21 cellular contexts compared by ENCODE assay signal in genomic region chr19:39829702-39830275, GRCh38. TPM values are rescaled to one million over a fixed set of nuclear protein-coding genes. Genes with fewer than 3 reads are reported as not detected.
"Had no signal": no experiment of that assay in that cellular context is flagged by ENCODE, and none has a peak within 500 bp of the region (broad histone marks: within the 10 kb centered on the region; RNA-seq: fewer than 3 reads in every experiment).

No MANE protein-coding gene starts in this region.

- H3K27ac Mint-ChIP-seq: activated naive CD4-positive, alpha-beta T cell treated with anti-CD3 and anti-CD28 coated beads, Interleukin-2, amount 50 U/mL, for 24 hours; activated T-helper 2 cell treated with anti-CD3 and anti-CD28 coated beads, Interferon-gamma antibody, Interleukin-2, Interleukin-4, amounts not matched to agents 10 μg/mL and 5 μg/mL and 100 μg/mL, durations not matched to agents 14 hours and 24 hours and 36 hours; dendritic cell treated with granulocyte-macrophage colony-stimulating factor and Interleukin-4, amounts not matched to agents 40 ng/mL and 50 ng/mL, for 4 days had no signal

- H3K27me3 Mint-ChIP-seq: activated naive CD4-positive, alpha-beta T cell treated with anti-CD3 and anti-CD28 coated beads, Interleukin-2, amount 50 U/mL, for 24 hours; dendritic cell treated with granulocyte-macrophage colony-stimulating factor and Interleukin-4, amounts not matched to agents 40 ng/mL and 50 ng/mL, for 4 days; effector memory CD8-positive, alpha-beta T cell; naive thymus-derived CD4-positive, alpha-beta T cell had no signal

- H3K27ac ChIP-seq: brain microvascular endothelial cell, epithelial cell of prostate, hepatocyte, tibial artery had no signal

- H3K4me3 ChIP-seq: hepatocyte, smooth muscle cell, tibial artery had no signal

- DNase-seq: activated CD4-positive, CD25-positive, alpha-beta regulatory T cell treated with anti-CD3 and anti-CD28 coated beads, Interleukin-2, amount 50 U/mL, for 72 hours; activated T-cell treated with anti-CD3 and anti-CD28 coated beads for 4 hours; amniotic stem cell; brain microvascular endothelial cell; cerebellar nuclear complex; effector memory CD8-positive, alpha-beta T cell; midbrain; naive thymus-derived CD4-positive, alpha-beta T cell; T-helper 9 cell; tibial artery had no signal

- H3K9me3 Mint-ChIP-seq: activated naive CD4-positive, alpha-beta T cell treated with anti-CD3 and anti-CD28 coated beads, Interleukin-2, amount 50 U/mL, for 24 hours; activated T-helper 2 cell treated with anti-CD3 and anti-CD28 coated beads, Interferon-gamma antibody, Interleukin-2, Interleukin-4, amounts not matched to agents 10 μg/mL and 5 μg/mL and 100 μg/mL, durations not matched to agents 14 hours and 24 hours and 36 hours; dendritic cell treated with granulocyte-macrophage colony-stimulating factor and Interleukin-4, amounts not matched to agents 40 ng/mL and 50 ng/mL, for 4 days; effector memory CD8-positive, alpha-beta T cell had no signal

- H3K4me3 Mint-ChIP-seq: activated naive CD4-positive, alpha-beta T cell treated with anti-CD3 and anti-CD28 coated beads, Interleukin-2, amount 50 U/mL, for 24 hours; dendritic cell treated with granulocyte-macrophage colony-stimulating factor and Interleukin-4, amounts not matched to agents 40 ng/mL and 50 ng/mL, for 4 days had no signal

- H3K27me3 ChIP-seq: brain microvascular endothelial cell, hepatocyte, tibial artery had no signal

- H3K9me3 ChIP-seq: tibial artery had no signal

- ATAC-seq: effector memory CD8-positive, alpha-beta T cell; naive thymus-derived CD4-positive, alpha-beta T cell had no signal

RNA-seq across cellular contexts. Expression of gene LEUTX, which starts 51.1 kb away (rescaled TPM):
- total RNA-seq: activated T-helper 2 cell treated with anti-CD3 and anti-CD28 coated beads, Interferon-gamma antibody, Interleukin-2, Interleukin-4, amounts not matched to agents 10 μg/mL and 5 μg/mL and 100 μg/mL, durations not matched to agents 14 hours and 24 hours and 36 hours; hepatocyte; kidney epithelial cell; lower leg skin; naive thymus-derived CD4-positive, alpha-beta T cell; osteocyte; renal cortical epithelial cell; SK-MEL-5; smooth muscle cell had no signal
- polyA plus RNA-seq: hepatocyte; naive thymus-derived CD4-positive, alpha-beta T cell; smooth muscle cell had no signal
